In the genomic region with DNA sequence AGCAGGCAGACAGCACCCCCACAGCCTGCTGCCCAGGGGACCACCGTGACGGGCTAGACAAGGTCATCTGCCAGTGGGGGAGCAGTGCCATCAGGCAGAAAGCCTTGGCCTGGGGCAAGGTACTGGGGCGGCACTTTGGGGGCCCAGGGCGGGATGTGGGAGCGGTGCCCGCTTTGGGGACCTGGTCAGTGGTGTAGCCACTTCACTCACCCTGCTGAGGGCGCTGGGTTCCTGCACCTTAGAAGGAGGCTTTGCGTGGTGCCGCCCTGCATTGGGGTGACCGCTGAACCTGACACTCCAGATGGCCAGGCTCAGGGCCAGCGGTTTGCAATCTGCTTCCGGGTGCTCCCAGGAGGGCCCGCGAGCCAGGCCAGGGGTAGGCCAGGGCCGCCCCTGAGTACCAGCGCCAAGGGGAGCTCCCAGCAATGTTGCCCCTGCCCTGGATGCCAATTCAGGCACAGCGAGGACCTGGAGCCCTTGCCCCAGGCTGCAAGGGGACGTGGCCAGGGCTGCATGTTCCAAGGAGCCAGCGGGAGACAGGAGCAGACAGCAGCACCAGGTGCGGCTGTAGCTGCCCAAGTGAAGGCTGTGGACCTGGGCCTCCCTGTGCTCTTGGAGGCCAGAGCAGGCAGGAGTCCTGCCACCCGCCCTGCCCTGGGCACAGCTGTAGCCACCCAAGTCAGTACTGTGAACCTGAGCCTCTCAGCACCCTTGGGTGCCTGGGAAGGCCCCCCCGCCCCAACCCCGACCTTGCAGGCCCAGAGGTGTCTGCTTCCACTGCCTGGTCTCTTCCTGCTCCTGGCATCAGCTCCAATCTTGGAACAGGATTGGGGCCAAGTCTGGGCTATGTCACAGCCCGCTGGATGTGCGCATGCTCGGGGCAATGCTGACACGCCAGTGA, we compare ENCODE assay signal across 1 cellular context.
TF ChIP-seq lines count a peak whose summit lies in the region.

No MANE protein-coding gene starts in this region.

TF ChIP-seq in GM23338, 12 proteins besides CTCF, POLR2A, EP300 and RAD21 (continued from another document):
- TF ChIP-seq NANOG (IDR thresholded peaks at IDR 0.05; ENCODE audit: borderline replicate concordance) (no peak), JUNB (IDR thresholded peaks at IDR 0.05; ENCODE audit: unreplicated experiment) (no peak), ZNF114 (CRISPR knock-in tag; IDR thresholded peaks at IDR 0.05) (no peak), ZNF462 (CRISPR knock-in tag; IDR thresholded peaks at IDR 0.05) (no peak), CREB1 (CRISPR knock-in tag; IDR thresholded peaks at IDR 0.05; ENCODE audit: low read depth) (no peak), STAT1 (IDR thresholded peaks at IDR 0.05; ENCODE audit: unreplicated experiment) (no peak), REST (IDR thresholded peaks at IDR 0.05; ENCODE audit: unreplicated experiment) (no peak), POLR2AphosphoS5 (IDR thresholded peaks at IDR 0.05; ENCODE audit: low read depth) (no peak)
- TF ChIP-seq, protein P1, sequence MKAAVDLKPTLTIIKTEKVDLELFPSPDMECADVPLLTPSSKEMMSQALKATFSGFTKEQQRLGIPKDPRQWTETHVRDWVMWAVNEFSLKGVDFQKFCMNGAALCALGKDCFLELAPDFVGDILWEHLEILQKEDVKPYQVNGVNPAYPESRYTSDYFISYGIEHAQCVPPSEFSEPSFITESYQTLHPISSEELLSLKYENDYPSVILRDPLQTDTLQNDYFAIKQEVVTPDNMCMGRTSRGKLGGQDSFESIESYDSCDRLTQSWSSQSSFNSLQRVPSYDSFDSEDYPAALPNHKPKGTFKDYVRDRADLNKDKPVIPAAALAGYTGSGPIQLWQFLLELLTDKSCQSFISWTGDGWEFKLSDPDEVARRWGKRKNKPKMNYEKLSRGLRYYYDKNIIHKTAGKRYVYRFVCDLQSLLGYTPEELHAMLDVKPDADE (IDR thresholded peaks at IDR 0.05): no peak
